ENCODE assay signal across 13 cellular contexts in genomic region chr6:21800948-21801438, GRCh38.
A peak's percentile ranks its signal among the peaks of the same experiment; 100 is the strongest.
DNase-seq lines count a peak whose midpoint lies in the region; ATAC-seq, FAIRE-seq and TF ChIP-seq lines count a peak whose summit lies in the region.
"Had no signal": no experiment of that assay in that cellular context is flagged by ENCODE, and none has a peak within 500 bp of the region (broad histone marks: within the 10 kb centered on the region; RNA-seq: fewer than 3 reads in every experiment).

No MANE protein-coding gene starts in this region.

- ATAC-seq in pancreas (peak in 3 of 4 donors; percentile 54 to 83 (median 77)), HG02938 (IDR thresholded peaks at IDR 0.05; ENCODE audit: unreplicated experiment) (no peak)

- H3K9me3 ChIP-seq in pancreas (no peaks in the 10 kb centered on the region), Karpas-422 (ENCODE audit: low read length) (no peaks in the 10 kb centered on the region)
- H3K9me3 ChIP-seq: transverse colon had no signal

- no peaks in the 10 kb centered on the region for H4K20me1 ChIP-seq in Karpas-422 (ENCODE audit: insufficient read depth, low read depth, low read length)

- no peak for FAIRE-seq in pancreas (lab: Jason Lieb, UNC)

- no peak overlapping the region for H2AFZ ChIP-seq in Karpas-422 (ENCODE audit: low read length)

- H3K27ac ChIP-seq in pancreas (no peak overlapping the region), Karpas-422 (ENCODE audit: low read length) (no peak overlapping the region), RWPE1 (no peak overlapping the region)
- H3K27ac ChIP-seq: transverse colon had no signal

- no peak overlapping the region for H3K4me2 ChIP-seq in Karpas-422 (ENCODE audit: low read depth, low read length, poor library complexity, severe bottlenecking)

- no peaks in the 10 kb centered on the region for H3K9me2 ChIP-seq in Karpas-422 (replicated peaks; ENCODE audit: insufficient read depth, low read length)

- no peaks in the 10 kb centered on the region for H3K79me2 ChIP-seq in Karpas-422 (ENCODE audit: low read length)

- POLR2A ChIA-PET in RWPE1 (lab: Yijun Ruan, JAX; ENCODE audit: low non-redundant PET) = no interaction called here

- 32 to 34% methylated on average over 11 of the region's 11 CpGs for WGBS in pancreas, 2 donors

- CTCF ChIA-PET in RWPE1 (lab: Yijun Ruan, JAX) = interaction anchor here (0.5 kb wide), 1 partner anchor 598 kb away, joined by 3 read pairs; no protein-coding TSS in a partner anchor

- no peak overlapping the region for H3K9ac ChIP-seq in Karpas-422 (ENCODE audit: low read length)

- intact Hi-C loops in pancreas (cut with DNase I) = no loop called here

- no peak for TF ChIP-seq CTCF in cardiac fibroblast (IDR thresholded peaks at IDR 0.05; ENCODE audit: low read depth, low read length)
- no peak for TF ChIP-seq CTCF in pancreas (IDR thresholded peaks at IDR 0.05)
- TF ChIP-seq CTCF in RWPE1 (conservative IDR thresholded peaks at IDR 0.05; ENCODE audit: low read depth) = no peak

- H3K27me3 ChIP-seq in pancreas = no peaks in the 10 kb centered on the region
- no peaks in the 10 kb centered on the region for H3K27me3 ChIP-seq in Karpas-422 (ENCODE audit: low read length)
- H3K27me3 ChIP-seq: transverse colon had no signal

- H3K36me3 ChIP-seq in pancreas (no peaks in the 10 kb centered on the region), Karpas-422 (ENCODE audit: insufficient read depth, low read length) (no peaks in the 10 kb centered on the region)
- H3K36me3 ChIP-seq: transverse colon had no signal

- H3K4me3 ChIP-seq in cardiac fibroblast (replicated peaks in 1 of 2; ENCODE audit: low read depth in 2 of 2, low read length in 2 of 2) (no peak overlapping the region), pancreas (no peak overlapping the region), Karpas-422 (ENCODE audit: low read length) (no peak overlapping the region)
- H3K4me3 ChIP-seq: transverse colon had no signal

- H3K4me1 ChIP-seq in pancreas (no peaks in the 10 kb centered on the region), Karpas-422 (ENCODE audit: low read length) (no peaks in the 10 kb centered on the region)
- H3K4me1 ChIP-seq: transverse colon had no signal

- DNase-seq in EH (ENCODE audit: low read depth) (peak; percentile 92), NCI-H146 (lab: John Stamatoyannopoulos, UW) (peak; percentile 69), cardiac fibroblast (ENCODE audit: low read depth in 2 of 2) (peak; percentile 20 to 87), pancreas (peak in 1 of 6 donors; percentile 30), Karpas-422 (no peak), SK-N-DZ (ENCODE audit: low spot score) (no peak), RWPE1 (ENCODE audit: low spot score) (no peak)
- DNase-seq: activated CD4-positive, alpha-beta T cell treated with anti-CD3 and anti-CD28 coated beads, Interleukin-2, amount 50 U/mL, for 1 hour; amygdala; DMS 273 treated with DMSO at 0.1 percent for 48 hours; stimulated activated CD4-positive, alpha-beta T cell treated with anti-CD3 and anti-CD28 coated beads, Interleukin-4, amount 100 ng/mL, for 4 hours; transverse colon had no signal

Comparison
In these comparisons a context has a peak if more than half of its experiments do, and no peak if none do; other contexts are left out.
1. DNase-seq: peak in EH (single experiment), NCI-H146 (single experiment) and cardiac fibroblast (2 of 2); none in Karpas-422 (single experiment), SK-N-DZ (single experiment) and RWPE1 (single experiment).